ENCODE assay signal across 8 cellular contexts in the genomic region with DNA sequence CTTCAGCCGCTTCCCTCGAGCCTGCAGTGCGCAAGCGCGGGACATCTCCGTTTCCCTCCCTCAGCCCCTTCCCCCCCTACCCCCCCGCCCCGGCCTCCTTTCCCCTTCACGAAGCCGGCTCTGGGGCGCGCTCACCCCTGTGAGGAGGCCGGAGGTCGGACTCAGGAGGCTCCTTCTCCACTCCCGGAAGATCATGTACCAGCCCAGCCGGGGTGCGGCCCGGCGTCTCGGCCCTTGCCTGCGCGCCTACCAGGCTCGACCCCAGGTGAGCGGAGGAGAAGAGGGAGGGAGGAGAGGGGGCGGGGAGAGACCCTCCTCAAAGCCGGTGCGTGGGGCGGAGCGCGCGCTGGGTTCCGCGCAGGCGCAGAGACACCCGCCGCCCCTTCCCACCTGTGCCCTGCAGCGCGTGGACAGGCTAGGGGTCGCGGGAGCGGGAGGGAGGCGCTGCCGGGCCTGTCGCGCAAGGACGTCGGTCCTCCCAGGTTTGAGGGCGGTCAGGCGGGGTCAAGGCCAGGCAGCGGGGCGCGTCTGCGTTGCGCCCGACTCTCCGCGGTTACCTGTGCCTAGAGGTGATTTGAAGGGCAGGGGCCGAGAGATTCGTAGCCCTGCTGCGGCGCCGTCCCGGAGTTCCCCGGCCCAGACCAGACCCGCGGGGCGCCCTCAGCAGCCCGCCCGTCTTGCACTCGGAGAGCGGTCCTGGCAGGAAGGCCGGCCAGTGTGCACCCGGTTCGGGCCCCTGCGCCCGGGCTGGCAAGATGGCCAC. TPM values are rescaled to one million over a fixed set of nuclear protein-coding genes. Genes with fewer than 3 reads are reported as not detected.
A peak's percentile ranks its signal among the peaks of the same experiment; 100 is the strongest.
DNase-seq lines count a peak whose midpoint lies in the region; ATAC-seq and TF ChIP-seq lines count a peak whose summit lies in the region.

A gene with protein sequence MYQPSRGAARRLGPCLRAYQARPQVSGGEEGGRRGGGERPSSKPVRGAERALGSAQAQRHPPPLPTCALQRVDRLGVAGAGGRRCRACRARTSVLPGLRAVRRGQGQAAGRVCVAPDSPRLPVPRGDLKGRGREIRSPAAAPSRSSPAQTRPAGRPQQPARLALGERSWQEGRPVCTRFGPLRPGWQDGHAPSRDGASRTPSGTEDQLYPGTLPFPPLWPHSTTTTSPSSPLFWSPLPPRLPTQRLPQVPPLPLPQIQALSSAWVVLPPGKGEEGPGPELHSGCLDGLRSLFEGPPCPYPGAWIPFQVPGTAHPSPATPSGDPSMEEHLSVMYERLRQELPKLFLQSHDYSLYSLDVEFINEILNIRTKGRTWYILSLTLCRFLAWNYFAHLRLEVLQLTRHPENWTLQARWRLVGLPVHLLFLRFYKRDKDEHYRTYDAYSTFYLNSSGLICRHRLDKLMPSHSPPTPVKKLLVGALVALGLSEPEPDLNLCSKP (plus strand): TSS at position 95 of the 763 bp plus-strand sequence. CDS start 99 bp downstream, at position 194.

- DNase-seq in NCI-H748 (lab: John Stamatoyannopoulos, UW; ENCODE audit: unreplicated experiment): peak; percentile 97
- peak; percentile 82 to 90 for DNase-seq in activated CD4-positive, alpha-beta T cell treated with anti-CD3 and anti-CD28 coated beads, Interleukin-2, amount 50 U/mL, for 48 hours
- peak; percentile 96 for DNase-seq in dermis blood vessel endothelial cell
- DNase-seq in right lobe of liver: peak; percentile 82 to 96 (median 94)
- DNase-seq in stimulated activated CD4-positive, alpha-beta T cell treated with anti-CD3 and anti-CD28 coated beads, Interleukin-4, amount 100 ng/mL, for 48 hours (ENCODE audit: low read depth in 2 of 2): peak; percentile 67 to 86

- H3K27me3 ChIP-seq in BLaER1 (no peaks in the 10 kb centered on the region), right lobe of liver (no peaks in the 10 kb centered on the region)

- no peaks in the 10 kb centered on the region for H3K9me3 ChIP-seq in BLaER1
- H3K9me3 ChIP-seq in right lobe of liver: no peaks in the 10 kb centered on the region

- ATAC-seq in GM19351 (IDR thresholded peaks at IDR 0.05; ENCODE audit: unreplicated experiment) (peak; percentile 73), HG03521 (IDR thresholded peaks at IDR 0.05; ENCODE audit: unreplicated experiment) (peak; percentile 64), right lobe of liver (peak; percentile 88 to 92 (median 90))

- peak; percentile 57 for TF ChIP-seq POLR2A in right lobe of liver (IDR thresholded peaks at IDR 0.05)

- H4K20me1 ChIP-seq in BLaER1: peaks cover 28% of the 10 kb centered on the region

- H3K4me1 ChIP-seq in BLaER1: peaks cover 14% of the 10 kb centered on the region
- H3K4me1 ChIP-seq in right lobe of liver: peaks cover 0 to 11% (median 6%) of the 10 kb centered on the region in 4 donors

- H3K4me2 ChIP-seq in BLaER1: peak within 1 kb of the TSS; percentile 86

- intact Hi-C loops in right lobe of liver (cut with DNase I): no loop called here

- WGBS in right lobe of liver (ENCODE audit: insufficient coverage, low coverage, low lambda C conversion rate, missing lambda C conversion rate): 2% methylated on average over 9 of the region's 76 CpGs

- H3K27ac ChIP-seq in BLaER1 (peak within 1 kb of the TSS; percentile 80), right lobe of liver (peak within 1 kb of the TSS; percentile 75 to 88 (median 87))

- peak within 1 kb of the TSS; percentile 88 for H3K9ac ChIP-seq in BLaER1

- TF ChIP-seq CTCF in right lobe of liver (IDR thresholded peaks at IDR 0.05): no peak

- peak within 1 kb of the TSS; percentile 85 for H3K4me3 ChIP-seq in BLaER1
- H3K4me3 ChIP-seq in right lobe of liver: peak within 1 kb of the TSS; percentile 79 to 99 (median 98)

- H3K36me3 ChIP-seq in BLaER1 (peaks cover 70% of the 10 kb centered on the region), right lobe of liver (peaks cover 0 to 13% (median 4%) of the 10 kb centered on the region in 4 donors)

RNA-seq across cellular contexts. Expression of the gene that starts here (rescaled TPM):
- total RNA-seq in dermis blood vessel endothelial cell: 3.5 and 9.9 TPM in 2 replicates
- total RNA-seq in right lobe of liver: 10 to 100 TPM in 4 of 6 experiments, 1 to 10 TPM in 2; 8.2 to 14.1 (median 11.0) TPM

Comparison
In these comparisons a context has a peak if more than half of its experiments do, and no peak if none do; other contexts are left out.
1. Peak in every context shown above with its lines: DNase-seq, ATAC-seq, H3K4me3 ChIP-seq and H3K27ac ChIP-seq.